11 cellular contexts compared by ENCODE assay signal in genomic region chr3:151976211-151977050, GRCh38.
A peak's percentile ranks its signal among the peaks of the same experiment; 100 is the strongest.
DNase-seq lines count a peak whose midpoint lies in the region; ATAC-seq, FAIRE-seq and TF ChIP-seq lines count a peak whose summit lies in the region.
"Had no signal": no experiment of that assay in that cellular context is flagged by ENCODE, and none has a peak within 500 bp of the region (broad histone marks: within the 10 kb centered on the region; RNA-seq: fewer than 3 reads in every experiment).

No MANE protein-coding gene starts in this region.

- H3K27ac Mint-ChIP-seq in activated CD8-positive, alpha-beta memory T cell treated with anti-CD3 and anti-CD28 coated beads, Interleukin-2, amount 10 ng/mL, durations not matched to agents 7 days and 5 days, result no peak overlapping the region
- H3K27ac Mint-ChIP-seq in stimulated activated naive CD8-positive, alpha-beta T cell treated with anti-CD3 and anti-CD28 coated beads, Interleukin-15, amount 100 ng/mL, for 72 hours, result no peak overlapping the region

- no peak for FAIRE-seq in HepG2 (lab: Jason Lieb, UNC)
- FAIRE-seq: colon had no signal

- H3K9ac ChIP-seq in HepG2 (ENCODE audit: insufficient read depth, low read depth, low read length), result no peak overlapping the region

- no peaks in the 10 kb centered on the region for H3K9me3 Mint-ChIP-seq in activated CD8-positive, alpha-beta memory T cell treated with anti-CD3 and anti-CD28 coated beads, Interleukin-2, amount 10 ng/mL, durations not matched to agents 7 days and 5 days (ENCODE audit: low read depth)
- H3K9me3 Mint-ChIP-seq in stimulated activated naive CD8-positive, alpha-beta T cell treated with anti-CD3 and anti-CD28 coated beads, Interleukin-15, amount 100 ng/mL, for 72 hours, result no peaks in the 10 kb centered on the region

- H3K4me1 ChIP-seq in HepG2 (ENCODE audit: insufficient read depth, low read length), result no peaks in the 10 kb centered on the region

- no peak for TF ChIP-seq RAD21 in HepG2 (CRISPR knock-in tag; IDR thresholded peaks at IDR 0.05)

- H3K9me3 ChIP-seq in HepG2 (ENCODE audit: low read length), result no peaks in the 10 kb centered on the region

- no peak for ATAC-seq in HepG2
- no peak for ATAC-seq in activated CD8-positive, alpha-beta memory T cell treated with anti-CD3 and anti-CD28 coated beads, Interleukin-2, amount 10 ng/mL, durations not matched to agents 7 days and 5 days
- no peak for ATAC-seq in stimulated activated naive CD8-positive, alpha-beta T cell treated with anti-CD3 and anti-CD28 coated beads, Interleukin-15, amount 100 ng/mL, for 72 hours

- POLR2A ChIA-PET in HepG2 (lab: Yijun Ruan, JAX), result no interaction called here

- H4K20me1 ChIP-seq in HepG2 (ENCODE audit: insufficient read depth, low read length), result no peaks in the 10 kb centered on the region

- in situ Hi-C loops in astrocyte of the spinal cord (cut with HindIII; ENCODE audit: low sequenced_read_pairs) (no loop called here), HepG2 (cut with HindIII; ENCODE audit: extremely low pct_ligation_motif_present, low pct_unique_long_range_greater_than_20kb) (no loop called here)

- no peak overlapping the region for H3K4me3 Mint-ChIP-seq in activated CD8-positive, alpha-beta memory T cell treated with anti-CD3 and anti-CD28 coated beads, Interleukin-2, amount 10 ng/mL, durations not matched to agents 7 days and 5 days
- no peak overlapping the region for H3K4me3 Mint-ChIP-seq in stimulated activated naive CD8-positive, alpha-beta T cell treated with anti-CD3 and anti-CD28 coated beads, Interleukin-15, amount 100 ng/mL, for 72 hours

- no peak overlapping the region for H3K27ac ChIP-seq in HepG2 (ENCODE audit: extremely low read length, insufficient read depth, low read length)

- BruUV-seq in HepG2 (replicated peaks; lab: Mats Ljungman, UMichigan), result no TSS peak

- 0% methylated on average over 3 of the region's 3 CpGs for WGBS in HepG2 (ENCODE audit: low lambda C conversion rate)

- H3K27me3 ChIP-seq in HepG2 (ENCODE audit: control insufficient read depth in 1 of 2, insufficient read depth in 2 of 2, low read length in 2 of 2), result no peaks in the 10 kb centered on the region; a peak in 1 of 5 replicates

- no peaks in the 10 kb centered on the region for H3K27me3 Mint-ChIP-seq in activated CD8-positive, alpha-beta memory T cell treated with anti-CD3 and anti-CD28 coated beads, Interleukin-2, amount 10 ng/mL, durations not matched to agents 7 days and 5 days
- no peaks in the 10 kb centered on the region for H3K27me3 Mint-ChIP-seq in stimulated activated naive CD8-positive, alpha-beta T cell treated with anti-CD3 and anti-CD28 coated beads, Interleukin-15, amount 100 ng/mL, for 72 hours

- no peak overlapping the region for H3K4me2 ChIP-seq in HepG2 (ENCODE audit: low read depth, low read length)

- DNase-seq in AG20443 (ENCODE audit: low spot score), result peak; percentile 81
- DNase-seq in KG1 (lab: John Stamatoyannopoulos, UW), result peak; percentile 32
- DNase-seq in astrocyte of the spinal cord (ENCODE audit: low read depth, low spot score), result peak; percentile 98
- DNase-seq in HepG2 (ENCODE audit: low spot score), result peak; percentile 14
- no peak for DNase-seq in AML-193 (lab: John Stamatoyannopoulos, UW)
- DNase-seq in activated CD8-positive, alpha-beta memory T cell treated with anti-CD3 and anti-CD28 coated beads, Interleukin-2, amount 10 ng/mL, durations not matched to agents 7 days and 5 days, result no peak
- no peak for DNase-seq in stimulated activated naive CD8-positive, alpha-beta T cell treated with anti-CD3 and anti-CD28 coated beads, Interleukin-15, amount 100 ng/mL, for 72 hours
- DNase-seq in DMS114 treated with DMSO at 0.1 percent for 48 hours (lab: John Stamatoyannopoulos, UW; ENCODE audit: unreplicated experiment), result no peak
- DNase-seq: activated CD4-positive, alpha-beta T cell treated with anti-CD3 and anti-CD28 coated beads for 4 hours; NCI-H1694 had no signal

- TF ChIP-seq POLR2A in HepG2 (IDR thresholded peaks at IDR 0.05; ENCODE audit: insufficient read depth in 1 of 2, low read depth in 2 of 2, low read length in 2 of 2), result no peak

- H3K36me3 Mint-ChIP-seq in activated CD8-positive, alpha-beta memory T cell treated with anti-CD3 and anti-CD28 coated beads, Interleukin-2, amount 10 ng/mL, durations not matched to agents 7 days and 5 days, result no peaks in the 10 kb centered on the region

- intact Hi-C loops in HepG2 (cut with micrococcal nuclease; ENCODE audit: unreplicated experiment), result no loop called here

- H3K36me3 ChIP-seq in HepG2 (replicated peaks in 1 of 2; ENCODE audit: control insufficient read depth in 1 of 2, insufficient read depth in 2 of 2, low read length in 2 of 2), result no peaks in the 10 kb centered on the region

- no peak overlapping the region for H2AFZ ChIP-seq in HepG2 (ENCODE audit: low read length)

- TF ChIP-seq CTCF in astrocyte of the spinal cord (IDR thresholded peaks at IDR 0.05; ENCODE audit: low read depth, low read length) (no peak), HepG2 (CRISPR knock-in tag; IDR thresholded peaks at IDR 0.05) (no peak)

- H3K4me3 ChIP-seq in astrocyte of the spinal cord (ENCODE audit: low read depth, low read length) (no peak overlapping the region), HepG2 (replicated peaks in 1 of 3; ENCODE audit: insufficient read depth in 1 of 3, low read depth in 2 of 3, low read length in 3 of 3) (no peak overlapping the region)

- TF ChIP-seq EP300 in HepG2 (IDR thresholded peaks at IDR 0.05; ENCODE audit: low read depth in 2 of 2, low read length in 2 of 2) (no peak), HepG2 (CRISPR knock-in tag; IDR thresholded peaks at IDR 0.05; ENCODE audit: borderline replicate concordance) (no peak)

- H3K79me2 ChIP-seq in HepG2 (ENCODE audit: insufficient read depth, low read length), result no peaks in the 10 kb centered on the region

- CTCF ChIA-PET in HepG2 (lab: Yijun Ruan, JAX; ENCODE audit: low intra/inter-chr PET ratio, low total read pairs), result no interaction called here
- CTCF ChIA-PET in activated CD8-positive, alpha-beta memory T cell treated with anti-CD3 and anti-CD28 coated beads, Interleukin-2, amount 10 ng/mL, durations not matched to agents 7 days and 5 days (lab: Charles Lee), result no interaction called here

- peaks cover 2% of the 10 kb centered on the region for H3K4me1 Mint-ChIP-seq in activated CD8-positive, alpha-beta memory T cell treated with anti-CD3 and anti-CD28 coated beads, Interleukin-2, amount 10 ng/mL, durations not matched to agents 7 days and 5 days
- H3K4me1 Mint-ChIP-seq in stimulated activated naive CD8-positive, alpha-beta T cell treated with anti-CD3 and anti-CD28 coated beads, Interleukin-15, amount 100 ng/mL, for 72 hours, result peaks cover 5% of the 10 kb centered on the region

TF ChIP-seq in HepG2, 621 proteins besides CTCF, POLR2A, EP300 and RAD21 (continues in another document):
- TF ChIP-seq NFAT5 (CRISPR knock-in tag; IDR thresholded peaks at IDR 0.05) (no peak), NRL (CRISPR knock-in tag; IDR thresholded peaks at IDR 0.05; ENCODE audit: borderline replicate concordance) (no peak), XRCC5 (optimal IDR thresholded peaks at IDR 0.05; ENCODE audit: low read length) (no peak), TERF1 (CRISPR knock-in tag; IDR thresholded peaks at IDR 0.05) (no peak), SMARCE1 (IDR thresholded peaks at IDR 0.05; ENCODE audit: borderline replicate concordance) (no peak), RARG (CRISPR knock-in tag; IDR thresholded peaks at IDR 0.05; ENCODE audit: low read depth) (no peak), ZNF772 (CRISPR knock-in tag; IDR thresholded peaks at IDR 0.05) (no peak)

Comparison
In these comparisons a context has a peak if more than half of its experiments do, and no peak if none do; other contexts are left out.
1. DNase-seq: peak in AG20443 (single experiment), KG1 (single experiment), astrocyte of the spinal cord (single experiment) and HepG2 (single experiment); none in AML-193 (0 of 2), activated CD8-positive, alpha-beta memory T cell treated with anti-CD3 and anti-CD28 coated beads, Interleukin-2, amount 10 ng/mL, durations not matched to agents 7 days and 5 days (single experiment), stimulated activated naive CD8-positive, alpha-beta T cell treated with anti-CD3 and anti-CD28 coated beads, Interleukin-15, amount 100 ng/mL, for 72 hours (0 of 2) and DMS114 treated with DMSO at 0.1 percent for 48 hours (single experiment).